In genomic region chr17:65000798-65001197, GRCh38 we compare ENCODE assay signal across 12 cellular contexts. TPM values are rescaled to one million over a fixed set of nuclear protein-coding genes. Genes with fewer than 3 reads are reported as not detected.
A peak's percentile ranks its signal among the peaks of the same experiment; 100 is the strongest.
DNase-seq lines count a peak whose midpoint lies in the region; ATAC-seq and TF ChIP-seq lines count a peak whose summit lies in the region.
"Had no signal": no experiment of that assay in that cellular context is flagged by ENCODE, and none has a peak within 500 bp of the region (broad histone marks: within the 10 kb centered on the region; RNA-seq: fewer than 3 reads in every experiment).

No MANE protein-coding gene starts in this region.

- intact Hi-C loops in left ventricle myocardium inferior (cut with micrococcal nuclease), result no loop called here

- no peaks in the 10 kb centered on the region for H3K27me3 ChIP-seq in left ventricle myocardium inferior (ENCODE audit: low read depth)

- H3K27me3 Mint-ChIP-seq in osteocyte (ENCODE audit: unreplicated experiment), result no peaks in the 10 kb centered on the region

- no peak overlapping the region for H3K27ac ChIP-seq in HEK293 (ENCODE audit: extremely low read depth, low read depth, low read length)
- no peak overlapping the region for H3K27ac ChIP-seq in left ventricle myocardium inferior (replicated peaks)
- H3K27ac ChIP-seq: A549 had no signal

- no peak overlapping the region for H3K4me3 Mint-ChIP-seq in osteocyte (ENCODE audit: unreplicated experiment)
- H3K4me3 Mint-ChIP-seq: CD14-positive monocyte; CD8-positive, alpha-beta memory T cell had no signal

- TF ChIP-seq CTCF in HEK293 (tag by site-specific recombination; IDR thresholded peaks at IDR 0.05) (no peak), osteocyte (IDR thresholded peaks at IDR 0.05) (no peak), left ventricle myocardium inferior (IDR thresholded peaks at IDR 0.05; ENCODE audit: borderline replicate concordance) (no peak)

- H3K27ac Mint-ChIP-seq in osteocyte (ENCODE audit: unreplicated experiment), result peak overlapping the region; percentile 15

- H3K4me3 ChIP-seq in HEK293 (ENCODE audit: low read depth, low read length) (no peak overlapping the region), left ventricle myocardium inferior (no peak overlapping the region)
- H3K4me3 ChIP-seq: A549 had no signal

- H3K4me1 Mint-ChIP-seq in osteocyte (ENCODE audit: unreplicated experiment), result no peaks in the 10 kb centered on the region

- no peaks in the 10 kb centered on the region for H3K9me3 Mint-ChIP-seq in osteocyte (ENCODE audit: unreplicated experiment)
- H3K9me3 Mint-ChIP-seq: CD8-positive, alpha-beta memory T cell had no signal

- POLR2A ChIA-PET in HEK293 (lab: Yijun Ruan, JAX), result interaction anchor here (0.5 kb wide), 1 partner anchor 73 kb away, joined by 4 read pairs; no protein-coding TSS in a partner anchor

- ATAC-seq in left lobe of liver (no peak), HG03139 (IDR thresholded peaks at IDR 0.05; ENCODE audit: unreplicated experiment) (no peak)

- H3K9me3 ChIP-seq in HEK293 (ENCODE audit: control insufficient read depth, insufficient read depth, low read depth, low read length), result no peaks in the 10 kb centered on the region
- H3K9me3 ChIP-seq in left ventricle myocardium inferior (replicated peaks), result no peaks in the 10 kb centered on the region
- H3K9me3 ChIP-seq: A549, Caco-2 had no signal

- CTCF ChIA-PET in HEK293 (lab: Yijun Ruan, JAX), result no interaction called here

- H3K4me1 ChIP-seq in HEK293 (ENCODE audit: control insufficient read depth, insufficient read depth, low read length), result no peaks in the 10 kb centered on the region
- no peaks in the 10 kb centered on the region for H3K4me1 ChIP-seq in left ventricle myocardium inferior
- H3K4me1 ChIP-seq: A549, Caco-2 had no signal

- H3K36me3 ChIP-seq in HEK293 (ENCODE audit: control insufficient read depth in 2 of 2, insufficient read depth in 1 of 2, low read length in 2 of 2), result no peaks in the 10 kb centered on the region
- no peaks in the 10 kb centered on the region for H3K36me3 ChIP-seq in left ventricle myocardium inferior

- DNase-seq in left lobe of liver (ENCODE audit: low spot score) (peak; percentile 14), osteocyte (ENCODE audit: extremely low spot score, unreplicated experiment) (peak; percentile 63), left ventricle myocardium inferior (no peak), HUDEP-2 (lab: John Stamatoyannopoulos, UW; ENCODE audit: unreplicated experiment in 76 of 76) (no peak)
- DNase-seq: Caco-2; CD8-positive, alpha-beta memory T cell; HCEC 1CT; IMR-90 had no signal

- no peaks in the 10 kb centered on the region for H3K36me3 Mint-ChIP-seq in osteocyte (ENCODE audit: unreplicated experiment)
- H3K36me3 Mint-ChIP-seq: CD14-positive monocyte had no signal

TF ChIP-seq in HEK293, 187 proteins besides CTCF, POLR2A, EP300 and RAD21:
- no peak for TF ChIP-seq KLF7 (tag by site-specific recombination; IDR thresholded peaks at IDR 0.05; ENCODE audit: borderline replicate concordance)
- TF ChIP-seq ZNF610 (tag by site-specific recombination; IDR thresholded peaks at IDR 0.05; ENCODE audit: borderline replicate concordance), result peak; percentile 99
- no peak for TF ChIP-seq ZNF433 (tag by site-specific recombination; IDR thresholded peaks at IDR 0.05; ENCODE audit: low read depth)
- TF ChIP-seq ZNF623 (tag by site-specific recombination; IDR thresholded peaks at IDR 0.05), result no peak
- no peak for TF ChIP-seq ZSCAN23 (tag by site-specific recombination; IDR thresholded peaks at IDR 0.05)
- no peak for TF ChIP-seq ZSCAN16 (tag by site-specific recombination; IDR thresholded peaks at IDR 0.05)
- TF ChIP-seq ZNF416 (tag by site-specific recombination; IDR thresholded peaks at IDR 0.05), result no peak
TF ChIP-seq in HEK293: peak in this region for 1.

RNA-seq across cellular contexts. Expression of gene GNA13, which starts 55.7 kb away (rescaled TPM):
- 11.8 TPM for total RNA-seq in left lobe of liver
- total RNA-seq in osteocyte, result 54.7 and 55.9 TPM in 2 replicates
- 19.7 TPM for total RNA-seq in left ventricle myocardium inferior

Comparison
In these comparisons a context has a peak if more than half of its experiments do, and no peak if none do; other contexts are left out.
1. DNase-seq: peak in left lobe of liver (single experiment) and osteocyte (single experiment); none in left ventricle myocardium inferior (single experiment) and HUDEP-2 (0 of 76).